In genomic region chr20:19833395-19833794, GRCh38 we compare ENCODE assay signal across 25 cellular contexts.
"Had no signal": no experiment of that assay in that cellular context is flagged by ENCODE, and none has a peak within 500 bp of the region (broad histone marks: within the 10 kb centered on the region; RNA-seq: fewer than 3 reads in every experiment).

No MANE protein-coding gene starts in this region.

- H3K9me3 ChIP-seq: adrenal gland, Peyer's patch, SJCRH30, SK-N-SH had no signal

- H3K4me3 Mint-ChIP-seq: activated CD4-positive, alpha-beta memory T cell treated with anti-CD3 and anti-CD28 coated beads for 36 hours; activated CD4-positive, alpha-beta T cell treated with anti-CD3 and anti-CD28 coated beads, Interleukin-2, amount 10 ng/mL, durations not matched to agents 7 days and 5 days; activated naive CD4-positive, alpha-beta T cell treated with anti-CD3 and anti-CD28 coated beads for 36 hours; activated naive CD8-positive, alpha-beta T cell treated with anti-CD3 and anti-CD28 coated beads for 36 hours; activated T-cell treated with anti-CD3 and anti-CD28 coated beads, Interleukin-2, amount 50 U/mL, for 4 hours had no signal

- H3K36me3 ChIP-seq: adrenal gland, Peyer's patch, SJCRH30 had no signal

- DNase-seq: activated CD4-positive, alpha-beta T cell treated with anti-CD3 and anti-CD28 coated beads, Interleukin-2, amount 10 ng/mL, durations not matched to agents 7 days and 5 days; activated CD4-positive, CD25-positive, alpha-beta regulatory T cell; activated CD8-positive, alpha-beta memory T cell treated with anti-CD3 and anti-CD28 coated beads for 24 hours; activated gamma-delta T cell; activated naive CD4-positive, alpha-beta T cell treated with anti-CD3 and anti-CD28 coated beads for 36 hours; activated T-cell treated with anti-CD3 and anti-CD28 coated beads, Interleukin-2, amount 50 U/mL, for 4 hours; adrenal gland; anterior cingulate cortex; MM.1S; NCI-H1105; NCI-H1436; NCI-H1694 treated with DMSO at 0.1 percent for 48 hours; NCI-H2029 treated with DMSO at 0.1 percent for 48 hours; NCI-H345; NCI-H510A; NCI-H526 treated with DMSO at 0.1 percent for 48 hours; Peyer's patch; Right ventricle myocardium superior; SJCRH30; SK-N-SH; T-helper 1 cell had no signal

- H3K4me1 ChIP-seq: adrenal gland, Peyer's patch had no signal

- H3K4me2 ChIP-seq: SK-N-SH had no signal

- H3K9ac ChIP-seq: SK-N-SH had no signal

- H3K36me3 Mint-ChIP-seq: activated CD4-positive, alpha-beta memory T cell treated with anti-CD3 and anti-CD28 coated beads for 36 hours; activated naive CD8-positive, alpha-beta T cell treated with anti-CD3 and anti-CD28 coated beads for 36 hours had no signal

- H3K4me3 ChIP-seq: adrenal gland, Peyer's patch, SJCRH30 had no signal

- H3K27ac Mint-ChIP-seq: activated CD4-positive, alpha-beta memory T cell treated with anti-CD3 and anti-CD28 coated beads for 36 hours; activated CD4-positive, alpha-beta T cell treated with anti-CD3 and anti-CD28 coated beads, Interleukin-2, amount 10 ng/mL, durations not matched to agents 7 days and 5 days; activated naive CD4-positive, alpha-beta T cell treated with anti-CD3 and anti-CD28 coated beads for 36 hours; activated naive CD8-positive, alpha-beta T cell treated with anti-CD3 and anti-CD28 coated beads for 36 hours had no signal

- H3K9me3 Mint-ChIP-seq: activated CD4-positive, alpha-beta memory T cell treated with anti-CD3 and anti-CD28 coated beads for 36 hours; activated CD4-positive, alpha-beta T cell treated with anti-CD3 and anti-CD28 coated beads, Interleukin-2, amount 10 ng/mL, durations not matched to agents 7 days and 5 days; activated naive CD4-positive, alpha-beta T cell treated with anti-CD3 and anti-CD28 coated beads for 36 hours; activated naive CD8-positive, alpha-beta T cell treated with anti-CD3 and anti-CD28 coated beads for 36 hours; activated T-cell treated with anti-CD3 and anti-CD28 coated beads, Interleukin-2, amount 50 U/mL, for 4 hours had no signal

- H3K27me3 ChIP-seq: adrenal gland, Peyer's patch, SJCRH30 had no signal

- H3K27ac ChIP-seq: adrenal gland, Peyer's patch, RWPE1, SJCRH30, VCaP had no signal
